ENCODE assay signal across 1 cellular context in the genomic region with DNA sequence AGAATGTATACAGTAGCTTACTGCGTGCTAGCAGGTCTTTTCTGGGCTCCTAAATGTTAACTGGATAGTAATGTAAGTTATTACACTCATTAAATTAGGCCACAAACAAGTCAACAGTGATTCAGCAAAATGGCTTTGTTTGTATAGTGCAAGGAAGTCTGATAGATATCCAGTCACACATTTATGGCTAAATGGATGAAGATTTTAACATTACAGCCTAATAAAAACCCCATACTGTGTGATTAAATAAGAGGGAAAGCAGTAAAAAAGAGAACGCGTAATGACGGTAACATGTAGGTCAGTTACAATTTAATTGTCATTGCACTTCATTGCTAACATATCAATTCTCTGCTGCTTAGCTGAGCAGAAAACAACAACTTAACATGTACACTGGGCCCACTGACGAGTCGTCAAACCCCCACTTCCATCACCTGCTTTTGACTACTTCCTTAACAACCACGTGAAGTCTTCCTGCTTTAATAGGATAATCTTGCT.
TF ChIP-seq lines count a peak whose summit lies in the region.

No MANE protein-coding gene starts in this region.

TF ChIP-seq in GM23338, 12 proteins besides CTCF, POLR2A, EP300 and RAD21 (continued from another document):
- TF ChIP-seq, protein P1, sequence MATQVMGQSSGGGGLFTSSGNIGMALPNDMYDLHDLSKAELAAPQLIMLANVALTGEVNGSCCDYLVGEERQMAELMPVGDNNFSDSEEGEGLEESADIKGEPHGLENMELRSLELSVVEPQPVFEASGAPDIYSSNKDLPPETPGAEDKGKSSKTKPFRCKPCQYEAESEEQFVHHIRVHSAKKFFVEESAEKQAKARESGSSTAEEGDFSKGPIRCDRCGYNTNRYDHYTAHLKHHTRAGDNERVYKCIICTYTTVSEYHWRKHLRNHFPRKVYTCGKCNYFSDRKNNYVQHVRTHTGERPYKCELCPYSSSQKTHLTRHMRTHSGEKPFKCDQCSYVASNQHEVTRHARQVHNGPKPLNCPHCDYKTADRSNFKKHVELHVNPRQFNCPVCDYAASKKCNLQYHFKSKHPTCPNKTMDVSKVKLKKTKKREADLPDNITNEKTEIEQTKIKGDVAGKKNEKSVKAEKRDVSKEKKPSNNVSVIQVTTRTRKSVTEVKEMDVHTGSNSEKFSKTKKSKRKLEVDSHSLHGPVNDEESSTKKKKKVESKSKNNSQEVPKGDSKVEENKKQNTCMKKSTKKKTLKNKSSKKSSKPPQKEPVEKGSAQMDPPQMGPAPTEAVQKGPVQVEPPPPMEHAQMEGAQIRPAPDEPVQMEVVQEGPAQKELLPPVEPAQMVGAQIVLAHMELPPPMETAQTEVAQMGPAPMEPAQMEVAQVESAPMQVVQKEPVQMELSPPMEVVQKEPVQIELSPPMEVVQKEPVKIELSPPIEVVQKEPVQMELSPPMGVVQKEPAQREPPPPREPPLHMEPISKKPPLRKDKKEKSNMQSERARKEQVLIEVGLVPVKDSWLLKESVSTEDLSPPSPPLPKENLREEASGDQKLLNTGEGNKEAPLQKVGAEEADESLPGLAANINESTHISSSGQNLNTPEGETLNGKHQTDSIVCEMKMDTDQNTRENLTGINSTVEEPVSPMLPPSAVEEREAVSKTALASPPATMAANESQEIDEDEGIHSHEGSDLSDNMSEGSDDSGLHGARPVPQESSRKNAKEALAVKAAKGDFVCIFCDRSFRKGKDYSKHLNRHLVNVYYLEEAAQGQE (IDR thresholded peaks at IDR 0.05; ENCODE audit: unreplicated experiment) = no peak
- TF ChIP-seq EZH2 (IDR thresholded peaks at IDR 0.05; ENCODE audit: low read depth, unreplicated experiment) (no peak), POLR2AphosphoS5 (IDR thresholded peaks at IDR 0.05; ENCODE audit: low read depth) (no peak), JUNB (IDR thresholded peaks at IDR 0.05; ENCODE audit: unreplicated experiment) (no peak), ZNF331 (CRISPR knock-in tag; IDR thresholded peaks at IDR 0.05; ENCODE audit: low read depth) (no peak)
- TF ChIP-seq, protein P2, sequence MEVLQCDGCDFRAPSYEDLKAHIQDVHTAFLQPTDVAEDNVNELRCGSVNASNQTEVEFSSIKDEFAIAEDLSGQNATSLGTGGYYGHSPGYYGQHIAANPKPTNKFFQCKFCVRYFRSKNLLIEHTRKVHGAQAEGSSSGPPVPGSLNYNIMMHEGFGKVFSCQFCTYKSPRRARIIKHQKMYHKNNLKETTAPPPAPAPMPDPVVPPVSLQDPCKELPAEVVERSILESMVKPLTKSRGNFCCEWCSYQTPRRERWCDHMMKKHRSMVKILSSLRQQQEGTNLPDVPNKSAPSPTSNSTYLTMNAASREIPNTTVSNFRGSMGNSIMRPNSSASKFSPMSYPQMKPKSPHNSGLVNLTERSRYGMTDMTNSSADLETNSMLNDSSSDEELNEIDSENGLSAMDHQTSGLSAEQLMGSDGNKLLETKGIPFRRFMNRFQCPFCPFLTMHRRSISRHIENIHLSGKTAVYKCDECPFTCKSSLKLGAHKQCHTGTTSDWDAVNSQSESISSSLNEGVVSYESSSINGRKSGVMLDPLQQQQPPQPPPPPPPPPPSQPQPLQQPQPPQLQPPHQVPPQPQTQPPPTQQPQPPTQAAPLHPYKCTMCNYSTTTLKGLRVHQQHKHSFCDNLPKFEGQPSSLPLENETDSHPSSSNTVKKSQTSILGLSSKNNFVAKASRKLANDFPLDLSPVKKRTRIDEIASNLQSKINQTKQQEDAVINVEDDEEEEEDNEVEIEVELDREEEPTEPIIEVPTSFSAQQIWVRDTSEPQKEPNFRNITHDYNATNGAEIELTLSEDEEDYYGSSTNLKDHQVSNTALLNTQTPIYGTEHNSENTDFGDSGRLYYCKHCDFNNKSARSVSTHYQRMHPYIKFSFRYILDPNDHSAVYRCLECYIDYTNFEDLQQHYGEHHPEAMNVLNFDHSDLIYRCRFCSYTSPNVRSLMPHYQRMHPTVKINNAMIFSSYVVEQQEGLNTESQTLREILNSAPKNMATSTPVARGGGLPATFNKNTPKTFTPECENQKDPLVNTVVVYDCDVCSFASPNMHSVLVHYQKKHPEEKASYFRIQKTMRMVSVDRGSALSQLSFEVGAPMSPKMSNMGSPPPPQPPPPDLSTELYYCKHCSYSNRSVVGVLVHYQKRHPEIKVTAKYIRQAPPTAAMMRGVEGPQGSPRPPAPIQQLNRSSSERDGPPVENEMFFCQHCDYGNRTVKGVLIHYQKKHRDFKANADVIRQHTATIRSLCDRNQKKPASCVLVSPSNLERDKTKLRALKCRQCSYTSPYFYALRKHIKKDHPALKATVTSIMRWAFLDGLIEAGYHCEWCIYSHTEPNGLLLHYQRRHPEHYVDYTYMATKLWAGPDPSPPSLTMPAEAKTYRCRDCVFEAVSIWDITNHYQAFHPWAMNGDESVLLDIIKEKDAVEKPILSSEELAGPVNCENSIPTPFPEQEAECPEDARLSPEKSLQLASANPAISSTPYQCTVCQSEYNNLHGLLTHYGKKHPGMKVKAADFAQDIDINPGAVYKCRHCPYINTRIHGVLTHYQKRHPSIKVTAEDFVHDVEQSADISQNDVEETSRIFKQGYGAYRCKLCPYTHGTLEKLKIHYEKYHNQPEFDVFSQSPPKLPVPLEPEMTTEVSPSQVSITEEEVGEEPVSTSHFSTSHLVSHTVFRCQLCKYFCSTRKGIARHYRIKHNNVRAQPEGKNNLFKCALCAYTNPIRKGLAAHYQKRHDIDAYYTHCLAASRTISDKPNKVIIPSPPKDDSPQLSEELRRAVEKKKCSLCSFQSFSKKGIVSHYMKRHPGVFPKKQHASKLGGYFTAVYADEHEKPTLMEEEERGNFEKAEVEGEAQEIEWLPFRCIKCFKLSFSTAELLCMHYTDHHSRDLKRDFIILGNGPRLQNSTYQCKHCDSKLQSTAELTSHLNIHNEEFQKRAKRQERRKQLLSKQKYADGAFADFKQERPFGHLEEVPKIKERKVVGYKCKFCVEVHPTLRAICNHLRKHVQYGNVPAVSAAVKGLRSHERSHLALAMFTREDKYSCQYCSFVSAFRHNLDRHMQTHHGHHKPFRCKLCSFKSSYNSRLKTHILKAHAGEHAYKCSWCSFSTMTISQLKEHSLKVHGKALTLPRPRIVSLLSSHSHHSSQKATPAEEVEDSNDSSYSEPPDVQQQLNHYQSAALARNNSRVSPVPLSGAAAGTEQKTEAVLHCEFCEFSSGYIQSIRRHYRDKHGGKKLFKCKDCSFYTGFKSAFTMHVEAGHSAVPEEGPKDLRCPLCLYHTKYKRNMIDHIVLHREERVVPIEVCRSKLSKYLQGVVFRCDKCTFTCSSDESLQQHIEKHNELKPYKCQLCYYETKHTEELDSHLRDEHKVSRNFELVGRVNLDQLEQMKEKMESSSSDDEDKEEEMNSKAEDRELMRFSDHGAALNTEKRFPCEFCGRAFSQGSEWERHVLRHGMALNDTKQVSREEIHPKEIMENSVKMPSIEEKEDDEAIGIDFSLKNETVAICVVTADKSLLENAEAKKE (CRISPR knock-in tag; IDR thresholded peaks at IDR 0.05) = no peak
TF ChIP-seq in GM23338: peak in this region for 0.
